In the genomic region with DNA sequence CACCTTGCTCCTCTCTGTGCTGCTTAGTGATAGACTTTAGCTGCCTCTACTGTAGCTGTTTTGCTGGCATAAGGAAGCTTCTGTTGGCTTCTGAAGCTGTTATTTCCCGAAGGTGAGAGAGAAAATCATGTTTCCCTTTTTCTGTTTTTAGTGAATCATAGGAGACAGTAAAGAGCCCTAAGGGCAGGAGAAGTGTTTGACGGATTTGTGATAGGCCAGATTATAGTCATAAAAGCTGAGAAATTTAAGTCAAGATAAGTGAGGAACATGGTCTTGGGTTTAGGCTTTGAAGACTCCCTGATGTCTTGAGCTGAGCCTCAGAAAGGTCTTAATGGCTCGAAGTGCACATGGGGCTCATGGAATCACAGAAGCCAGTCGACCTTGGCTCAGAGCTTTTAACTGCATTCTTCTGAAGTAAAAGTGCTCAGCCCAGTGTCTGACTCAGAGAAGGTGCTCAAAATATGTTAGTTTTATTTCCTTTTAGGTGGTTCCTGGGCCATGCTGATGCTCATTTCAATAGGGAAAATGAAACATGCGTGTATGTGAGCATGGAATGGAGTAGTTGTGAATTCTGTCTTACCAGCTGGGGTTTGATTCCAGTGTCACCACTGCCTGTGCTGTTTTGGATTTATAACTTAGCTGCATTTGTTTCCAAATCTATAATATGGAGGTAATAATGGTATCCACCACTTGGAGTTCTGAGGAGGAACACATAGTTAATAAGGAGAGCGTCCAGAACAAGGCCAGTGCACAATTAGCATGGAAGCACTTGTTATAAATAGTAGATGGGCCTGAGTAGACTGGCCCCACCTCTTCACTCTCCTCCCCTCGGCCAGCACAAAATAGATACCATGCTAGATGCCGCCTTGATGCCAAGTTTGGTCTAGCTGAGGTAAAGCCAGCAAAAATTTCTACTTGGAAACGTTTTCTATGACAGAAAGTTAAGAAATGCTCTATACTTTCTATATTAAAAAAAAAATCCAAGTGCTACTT, we compare ENCODE assay signal across 2 cellular contexts.
TF ChIP-seq lines count a peak whose summit lies in the region.

No MANE protein-coding gene starts in this region.

TF ChIP-seq in IMR-90, 13 proteins besides CTCF, POLR2A, EP300 and RAD21:
- no peak for TF ChIP-seq MAFK (IDR thresholded peaks at IDR 0.05; ENCODE audit: low read depth, low read length)
- TF ChIP-seq CEBPB (IDR thresholded peaks at IDR 0.05; ENCODE audit: low read depth, low read length) = no peak
- no peak for TF ChIP-seq NFE2L2 (IDR thresholded peaks at IDR 0.05; ENCODE audit: low read depth, low read length)
- no peak for TF ChIP-seq RCOR1 (IDR thresholded peaks at IDR 0.05; ENCODE audit: insufficient replicate concordance, low read length)
- TF ChIP-seq CHD1 (IDR thresholded peaks at IDR 0.05; ENCODE audit: low read depth, low read length) = no peak
- TF ChIP-seq, protein P1, sequence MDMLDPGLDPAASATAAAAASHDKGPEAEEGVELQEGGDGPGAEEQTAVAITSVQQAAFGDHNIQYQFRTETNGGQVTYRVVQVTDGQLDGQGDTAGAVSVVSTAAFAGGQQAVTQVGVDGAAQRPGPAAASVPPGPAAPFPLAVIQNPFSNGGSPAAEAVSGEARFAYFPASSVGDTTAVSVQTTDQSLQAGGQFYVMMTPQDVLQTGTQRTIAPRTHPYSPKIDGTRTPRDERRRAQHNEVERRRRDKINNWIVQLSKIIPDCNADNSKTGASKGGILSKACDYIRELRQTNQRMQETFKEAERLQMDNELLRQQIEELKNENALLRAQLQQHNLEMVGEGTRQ (IDR thresholded peaks at IDR 0.05; ENCODE audit: low read depth, low read length) = no peak
- TF ChIP-seq, protein P2, sequence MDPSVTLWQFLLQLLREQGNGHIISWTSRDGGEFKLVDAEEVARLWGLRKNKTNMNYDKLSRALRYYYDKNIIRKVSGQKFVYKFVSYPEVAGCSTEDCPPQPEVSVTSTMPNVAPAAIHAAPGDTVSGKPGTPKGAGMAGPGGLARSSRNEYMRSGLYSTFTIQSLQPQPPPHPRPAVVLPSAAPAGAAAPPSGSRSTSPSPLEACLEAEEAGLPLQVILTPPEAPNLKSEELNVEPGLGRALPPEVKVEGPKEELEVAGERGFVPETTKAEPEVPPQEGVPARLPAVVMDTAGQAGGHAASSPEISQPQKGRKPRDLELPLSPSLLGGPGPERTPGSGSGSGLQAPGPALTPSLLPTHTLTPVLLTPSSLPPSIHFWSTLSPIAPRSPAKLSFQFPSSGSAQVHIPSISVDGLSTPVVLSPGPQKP (IDR thresholded peaks at IDR 0.05; ENCODE audit: borderline replicate concordance, low read depth, low read length) = no peak
- TF ChIP-seq SMC3 (IDR thresholded peaks at IDR 0.05; ENCODE audit: low read depth, low read length) = no peak
- TF ChIP-seq FOS (IDR thresholded peaks at IDR 0.05; ENCODE audit: low read depth, low read length) = no peak
- TF ChIP-seq MAZ (IDR thresholded peaks at IDR 0.05; ENCODE audit: borderline replicate concordance, low read depth, low read length) = no peak
- no peak for TF ChIP-seq RFX5 (IDR thresholded peaks at IDR 0.05; ENCODE audit: low read depth, low read length)
- TF ChIP-seq MXI1 (IDR thresholded peaks at IDR 0.05; ENCODE audit: borderline replicate concordance, low read depth, low read length) = no peak
- TF ChIP-seq BHLHE40 (IDR thresholded peaks at IDR 0.05; ENCODE audit: low read depth, low read length) = no peak

TF ChIP-seq in H1, 55 proteins besides CTCF, POLR2A, EP300 and RAD21:
- no peak for TF ChIP-seq RBBP5 (IDR thresholded peaks at IDR 0.05; ENCODE audit: borderline replicate concordance, low read depth, low read length)
- no peak for TF ChIP-seq EGR1 (IDR thresholded peaks at IDR 0.05; ENCODE audit: borderline replicate concordance, low read depth, low read length)
- TF ChIP-seq TCF12 (IDR thresholded peaks at IDR 0.05; ENCODE audit: low read depth, low read length) = no peak
- TF ChIP-seq YY1 (IDR thresholded peaks at IDR 0.05; ENCODE audit: low read depth, low read length) = no peak
- TF ChIP-seq RFX5 (IDR thresholded peaks at IDR 0.05; ENCODE audit: borderline replicate concordance, low read depth, low read length) = no peak
- no peak for TF ChIP-seq SUZ12 (IDR thresholded peaks at IDR 0.05; ENCODE audit: low read length)
- no peak for TF ChIP-seq SP2 (IDR thresholded peaks at IDR 0.05; ENCODE audit: low read length)
- TF ChIP-seq SP1 (IDR thresholded peaks at IDR 0.05; ENCODE audit: low read depth, low read length) = no peak
- TF ChIP-seq, protein P3, sequence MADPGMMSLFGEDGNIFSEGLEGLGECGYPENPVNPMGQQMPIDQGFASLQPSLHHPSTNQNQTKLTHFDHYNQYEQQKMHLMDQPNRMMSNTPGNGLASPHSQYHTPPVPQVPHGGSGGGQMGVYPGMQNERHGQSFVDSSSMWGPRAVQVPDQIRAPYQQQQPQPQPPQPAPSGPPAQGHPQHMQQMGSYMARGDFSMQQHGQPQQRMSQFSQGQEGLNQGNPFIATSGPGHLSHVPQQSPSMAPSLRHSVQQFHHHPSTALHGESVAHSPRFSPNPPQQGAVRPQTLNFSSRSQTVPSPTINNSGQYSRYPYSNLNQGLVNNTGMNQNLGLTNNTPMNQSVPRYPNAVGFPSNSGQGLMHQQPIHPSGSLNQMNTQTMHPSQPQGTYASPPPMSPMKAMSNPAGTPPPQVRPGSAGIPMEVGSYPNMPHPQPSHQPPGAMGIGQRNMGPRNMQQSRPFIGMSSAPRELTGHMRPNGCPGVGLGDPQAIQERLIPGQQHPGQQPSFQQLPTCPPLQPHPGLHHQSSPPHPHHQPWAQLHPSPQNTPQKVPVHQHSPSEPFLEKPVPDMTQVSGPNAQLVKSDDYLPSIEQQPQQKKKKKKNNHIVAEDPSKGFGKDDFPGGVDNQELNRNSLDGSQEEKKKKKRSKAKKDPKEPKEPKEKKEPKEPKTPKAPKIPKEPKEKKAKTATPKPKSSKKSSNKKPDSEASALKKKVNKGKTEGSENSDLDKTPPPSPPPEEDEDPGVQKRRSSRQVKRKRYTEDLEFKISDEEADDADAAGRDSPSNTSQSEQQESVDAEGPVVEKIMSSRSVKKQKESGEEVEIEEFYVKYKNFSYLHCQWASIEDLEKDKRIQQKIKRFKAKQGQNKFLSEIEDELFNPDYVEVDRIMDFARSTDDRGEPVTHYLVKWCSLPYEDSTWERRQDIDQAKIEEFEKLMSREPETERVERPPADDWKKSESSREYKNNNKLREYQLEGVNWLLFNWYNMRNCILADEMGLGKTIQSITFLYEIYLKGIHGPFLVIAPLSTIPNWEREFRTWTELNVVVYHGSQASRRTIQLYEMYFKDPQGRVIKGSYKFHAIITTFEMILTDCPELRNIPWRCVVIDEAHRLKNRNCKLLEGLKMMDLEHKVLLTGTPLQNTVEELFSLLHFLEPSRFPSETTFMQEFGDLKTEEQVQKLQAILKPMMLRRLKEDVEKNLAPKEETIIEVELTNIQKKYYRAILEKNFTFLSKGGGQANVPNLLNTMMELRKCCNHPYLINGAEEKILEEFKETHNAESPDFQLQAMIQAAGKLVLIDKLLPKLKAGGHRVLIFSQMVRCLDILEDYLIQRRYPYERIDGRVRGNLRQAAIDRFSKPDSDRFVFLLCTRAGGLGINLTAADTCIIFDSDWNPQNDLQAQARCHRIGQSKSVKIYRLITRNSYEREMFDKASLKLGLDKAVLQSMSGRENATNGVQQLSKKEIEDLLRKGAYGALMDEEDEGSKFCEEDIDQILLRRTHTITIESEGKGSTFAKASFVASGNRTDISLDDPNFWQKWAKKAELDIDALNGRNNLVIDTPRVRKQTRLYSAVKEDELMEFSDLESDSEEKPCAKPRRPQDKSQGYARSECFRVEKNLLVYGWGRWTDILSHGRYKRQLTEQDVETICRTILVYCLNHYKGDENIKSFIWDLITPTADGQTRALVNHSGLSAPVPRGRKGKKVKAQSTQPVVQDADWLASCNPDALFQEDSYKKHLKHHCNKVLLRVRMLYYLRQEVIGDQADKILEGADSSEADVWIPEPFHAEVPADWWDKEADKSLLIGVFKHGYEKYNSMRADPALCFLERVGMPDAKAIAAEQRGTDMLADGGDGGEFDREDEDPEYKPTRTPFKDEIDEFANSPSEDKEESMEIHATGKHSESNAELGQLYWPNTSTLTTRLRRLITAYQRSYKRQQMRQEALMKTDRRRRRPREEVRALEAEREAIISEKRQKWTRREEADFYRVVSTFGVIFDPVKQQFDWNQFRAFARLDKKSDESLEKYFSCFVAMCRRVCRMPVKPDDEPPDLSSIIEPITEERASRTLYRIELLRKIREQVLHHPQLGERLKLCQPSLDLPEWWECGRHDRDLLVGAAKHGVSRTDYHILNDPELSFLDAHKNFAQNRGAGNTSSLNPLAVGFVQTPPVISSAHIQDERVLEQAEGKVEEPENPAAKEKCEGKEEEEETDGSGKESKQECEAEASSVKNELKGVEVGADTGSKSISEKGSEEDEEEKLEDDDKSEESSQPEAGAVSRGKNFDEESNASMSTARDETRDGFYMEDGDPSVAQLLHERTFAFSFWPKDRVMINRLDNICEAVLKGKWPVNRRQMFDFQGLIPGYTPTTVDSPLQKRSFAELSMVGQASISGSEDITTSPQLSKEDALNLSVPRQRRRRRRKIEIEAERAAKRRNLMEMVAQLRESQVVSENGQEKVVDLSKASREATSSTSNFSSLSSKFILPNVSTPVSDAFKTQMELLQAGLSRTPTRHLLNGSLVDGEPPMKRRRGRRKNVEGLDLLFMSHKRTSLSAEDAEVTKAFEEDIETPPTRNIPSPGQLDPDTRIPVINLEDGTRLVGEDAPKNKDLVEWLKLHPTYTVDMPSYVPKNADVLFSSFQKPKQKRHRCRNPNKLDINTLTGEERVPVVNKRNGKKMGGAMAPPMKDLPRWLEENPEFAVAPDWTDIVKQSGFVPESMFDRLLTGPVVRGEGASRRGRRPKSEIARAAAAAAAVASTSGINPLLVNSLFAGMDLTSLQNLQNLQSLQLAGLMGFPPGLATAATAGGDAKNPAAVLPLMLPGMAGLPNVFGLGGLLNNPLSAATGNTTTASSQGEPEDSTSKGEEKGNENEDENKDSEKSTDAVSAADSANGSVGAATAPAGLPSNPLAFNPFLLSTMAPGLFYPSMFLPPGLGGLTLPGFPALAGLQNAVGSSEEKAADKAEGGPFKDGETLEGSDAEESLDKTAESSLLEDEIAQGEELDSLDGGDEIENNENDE (IDR thresholded peaks at IDR 0.05; ENCODE audit: insufficient replicate concordance, low read length) = no peak
- no peak for TF ChIP-seq CREB1 (IDR thresholded peaks at IDR 0.05)
